Comparison of ENCODE assay signal across 17 cellular contexts in the genomic region with DNA sequence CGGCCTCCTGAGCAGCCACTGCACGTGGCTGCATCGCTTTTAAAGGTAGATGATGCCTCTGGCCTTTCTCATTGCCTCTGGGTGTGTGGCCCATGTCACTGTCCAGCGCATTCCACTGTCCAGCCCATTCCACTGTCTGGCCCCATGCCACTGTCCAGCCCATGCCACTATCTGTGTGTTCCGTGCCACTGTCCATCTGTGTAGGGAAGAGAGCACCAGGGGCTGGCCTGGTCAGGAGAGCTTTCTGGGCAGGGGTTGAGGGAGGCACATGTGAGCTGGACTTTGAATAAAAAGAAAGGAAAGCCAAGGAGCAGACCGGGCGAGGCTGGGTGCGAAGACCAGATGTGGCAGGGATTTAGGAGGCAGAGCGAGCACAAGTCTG.
"Had no signal": no experiment of that assay in that cellular context is flagged by ENCODE, and none has a peak within 500 bp of the region (broad histone marks: within the 10 kb centered on the region; RNA-seq: fewer than 3 reads in every experiment).

No MANE protein-coding gene starts in this region.

- DNase-seq: activated CD4-positive, alpha-beta T cell treated with anti-CD3 and anti-CD28 coated beads for 4 hours; activated CD8-positive, alpha-beta memory T cell treated with anti-CD3 and anti-CD28 coated beads, Interleukin-2, amount 50 U/mL, for 4 hours; activated CD8-positive, alpha-beta T cell treated with anti-CD3 and anti-CD28 coated beads for 36 hours; activated effector memory CD4-positive, alpha-beta T cell treated with anti-CD3 and anti-CD28 coated beads, Interleukin-2, amount 50 U/mL, for 16 hours; activated T-cell treated with anti-CD3 and anti-CD28 coated beads, Interleukin-2, amount 50 U/mL, for 48 hours; adrenal gland; dorsolateral prefrontal cortex; endodermal cell; gastrocnemius medialis; heart left ventricle; mesendoderm; nucleus accumbens; sigmoid colon; tibial artery had no signal

- H3K27me3 ChIP-seq: adrenal gland, cardiac muscle cell, dorsolateral prefrontal cortex, gastrocnemius medialis, heart left ventricle, sigmoid colon, tibial artery had no signal

- ATAC-seq: activated CD8-positive, alpha-beta T cell treated with anti-CD3 and anti-CD28 coated beads for 36 hours; gastrocnemius medialis; stimulated activated memory B cell treated with anti-CD40 and anti-IgM and Interleukin-4, amounts not matched to agents 10 μg/mL and 1 μg/mL and 100 μg/mL, for 72 hours; WTC11 had no signal

- H3K36me3 ChIP-seq: adrenal gland, cardiac muscle cell, gastrocnemius medialis, heart left ventricle, sigmoid colon, tibial artery had no signal

- H3K27ac ChIP-seq: adrenal gland, cardiac muscle cell, dorsolateral prefrontal cortex, gastrocnemius medialis, sigmoid colon, tibial artery had no signal

- H3K9me3 ChIP-seq: adrenal gland, gastrocnemius medialis, heart left ventricle, sigmoid colon, tibial artery had no signal

- H3K4me3 ChIP-seq: adrenal gland, cardiac muscle cell, dorsolateral prefrontal cortex, gastrocnemius medialis, heart left ventricle, sigmoid colon, tibial artery had no signal

- H3K4me1 ChIP-seq: adrenal gland, tibial artery had no signal
